Comparison of ENCODE assay signal across 1 cellular context in genomic region chr13:73076013-73076412, GRCh38.
A peak's percentile ranks its signal among the peaks of the same experiment; 100 is the strongest.
TF ChIP-seq lines count a peak whose summit lies in the region.

No MANE protein-coding gene starts in this region.

TF ChIP-seq in H1, 55 proteins besides CTCF, POLR2A, EP300 and RAD21:
- TF ChIP-seq SUZ12 (IDR thresholded peaks at IDR 0.05; ENCODE audit: low read length) (no peak), SRF (IDR thresholded peaks at IDR 0.05; ENCODE audit: low read depth, low read length) (no peak), KDM4A (IDR thresholded peaks at IDR 0.05; ENCODE audit: low read depth, low read length, severe bottlenecking) (no peak), TAF1 (IDR thresholded peaks at IDR 0.05; ENCODE audit: low read depth, low read length) (0 out of 2 replicates have a peak, but pooled peaks have one; percentile 7)
TF ChIP-seq in H1: peak in this region for 1.
